12 cellular contexts compared by ENCODE assay signal in genomic region chr11:111416231-111416960, GRCh38. TPM values are rescaled to one million over a fixed set of nuclear protein-coding genes. Genes with fewer than 3 reads are reported as not detected.
DNase-seq lines count a peak whose midpoint lies in the region; ATAC-seq and TF ChIP-seq lines count a peak whose summit lies in the region.
"Had no signal": no experiment of that assay in that cellular context is flagged by ENCODE, and none has a peak within 500 bp of the region (broad histone marks: within the 10 kb centered on the region; RNA-seq: fewer than 3 reads in every experiment).

No MANE protein-coding gene starts in this region.

- H3K4me2 ChIP-seq in GM23338, result no peak overlapping the region
- H3K4me2 ChIP-seq in PC-9, result no peak overlapping the region

- H3K36me3 ChIP-seq in GM23338 (ENCODE audit: insufficient read depth) (no peaks in the 10 kb centered on the region), PC-9 (ENCODE audit: low read depth) (no peaks in the 10 kb centered on the region), gastrocnemius medialis (no peaks in the 10 kb centered on the region), upper lobe of right lung (no peaks in the 10 kb centered on the region)

- H3K4me3 Mint-ChIP-seq in GM23338 (no peak overlapping the region), nephron (no peak overlapping the region)

- H3K4me1 Mint-ChIP-seq in GM23338, result peaks cover 8% of the 10 kb centered on the region; the same call in 2 of the 3 replicates
- peaks cover 34% of the 10 kb centered on the region for H3K4me1 Mint-ChIP-seq in nephron

- H3F3A ChIP-seq in GM23338 (replicated peaks; ENCODE audit: low read depth) (no peaks in the 10 kb centered on the region), PC-9 (ENCODE audit: insufficient read depth, low read depth) (no peaks in the 10 kb centered on the region)

- peak overlapping the region; percentile 38; the same call in 1 of the 2 replicates for H2AFZ ChIP-seq in GM23338
- H2AFZ ChIP-seq in PC-9, result peak overlapping the region; percentile 29; the same call in 1 of the 2 replicates

- H3K9me3 Mint-ChIP-seq in GM23338 (no peaks in the 10 kb centered on the region), nephron (no peaks in the 10 kb centered on the region)

- DNase-seq in GM23338 (ENCODE audit: low spot score) (no peak), PC-9 (no peak), gastrocnemius medialis (no peak), Right ventricle myocardium superior (no peak), upper lobe of right lung (no peak), AG08395 (ENCODE audit: low spot score) (no peak)
- DNase-seq: COR-L47, NCI-H345, SHP77 treated with DMSO at 0.1 percent for 48 hours had no signal

- no peaks in the 10 kb centered on the region for H3K27me3 ChIP-seq in GM23338 (ENCODE audit: insufficient read depth)
- H3K27me3 ChIP-seq in PC-9 (ENCODE audit: insufficient read depth, low read depth), result no peaks in the 10 kb centered on the region
- H3K27me3 ChIP-seq in gastrocnemius medialis, result no peaks in the 10 kb centered on the region
- no peaks in the 10 kb centered on the region for H3K27me3 ChIP-seq in upper lobe of right lung

- TF ChIP-seq POLR2A in GM18505 (IDR thresholded peaks at IDR 0.05; ENCODE audit: borderline replicate concordance, extremely low read depth, insufficient read depth, insufficient read length) (peak; percentile 42), gastrocnemius medialis (IDR thresholded peaks at IDR 0.05) (no peak)

- H3K79me2 ChIP-seq in GM23338 (replicated peaks; ENCODE audit: insufficient read depth) (no peaks in the 10 kb centered on the region), PC-9 (ENCODE audit: low read depth) (no peaks in the 10 kb centered on the region)

- H3K4me1 ChIP-seq in GM23338 (ENCODE audit: insufficient read depth), result no peaks in the 10 kb centered on the region
- H3K4me1 ChIP-seq in PC-9 (replicated peaks; ENCODE audit: insufficient read depth), result no peaks in the 10 kb centered on the region
- peaks cover 16 to 23% of the 10 kb centered on the region in 2 donors for H3K4me1 ChIP-seq in gastrocnemius medialis
- peaks cover 21% of the 10 kb centered on the region for H3K4me1 ChIP-seq in upper lobe of right lung

- TF ChIP-seq CTCF in GM23338 (conservative IDR thresholded peaks at IDR 0.05; ENCODE audit: low read depth in 2 of 2) (no peak), PC-9 (conservative IDR thresholded peaks at IDR 0.05) (no peak), nephron (IDR thresholded peaks at IDR 0.05; ENCODE audit: unreplicated experiment in 3 of 3) (no peak), gastrocnemius medialis (IDR thresholded peaks at IDR 0.05 in 4 of 5, conservative IDR thresholded peaks at IDR 0.05 in 1 of 5) (no peak), upper lobe of right lung (IDR thresholded peaks at IDR 0.05) (no peak)

- in situ Hi-C loops in gastrocnemius medialis (cut with MboI; ENCODE audit: low sequenced_read_pairs in 4 of 4), result no loop called here

- H3K9me3 ChIP-seq in PC-9 (ENCODE audit: insufficient read depth, low read depth) (no peaks in the 10 kb centered on the region), gastrocnemius medialis (no peaks in the 10 kb centered on the region), upper lobe of right lung (no peaks in the 10 kb centered on the region)

- H3K36me3 Mint-ChIP-seq in GM23338 (ENCODE audit: low read depth) (no peaks in the 10 kb centered on the region), nephron (ENCODE audit: low read depth) (no peaks in the 10 kb centered on the region)

- CTCF ChIA-PET in PC-9 (lab: Charles Lee), result no interaction called here

- H4K20me1 ChIP-seq in GM23338 (replicated peaks; ENCODE audit: insufficient read depth) (no peaks in the 10 kb centered on the region), PC-9 (ENCODE audit: insufficient read depth) (no peaks in the 10 kb centered on the region)

- intact Hi-C loops in PC-9 (cut with micrococcal nuclease; ENCODE audit: unreplicated experiment), result no loop called here
- intact Hi-C loops in gastrocnemius medialis (cut with DNase I; ENCODE audit: low total_unique reads), result no loop called here
- intact Hi-C loops in Right ventricle myocardium superior (cut with DNase I), result no loop called here
- intact Hi-C loops in upper lobe of right lung (cut with DNase I), result no loop called here

- no TSS peak for BruUV-seq in PC-9 (replicated peaks; lab: Mats Ljungman, UMichigan)

- POLR2A ChIA-PET in PC-9 (lab: Charles Lee; ENCODE audit: unreplicated experiment), result no interaction called here

- H3K27ac ChIP-seq in GM23338 (ENCODE audit: low read depth) (no peak overlapping the region), PC-9 (no peak overlapping the region), gastrocnemius medialis (peak overlapping the region in 1 of 4 donors; percentile 54), upper lobe of right lung (no peak overlapping the region)

- H3K9me2 ChIP-seq in GM23338 (ENCODE audit: insufficient read depth), result peaks cover 12% of the 10 kb centered on the region; the same call in 1 of the 2 replicates
- H3K9me2 ChIP-seq in PC-9 (ENCODE audit: insufficient read depth), result no peaks in the 10 kb centered on the region

- no peak overlapping the region for H3K27ac Mint-ChIP-seq in GM23338
- H3K27ac Mint-ChIP-seq in nephron, result peak overlapping the region; percentile 5 to 91 (median 57)

- H3K4me3 ChIP-seq in GM23338 (no peak overlapping the region), PC-9 (no peak overlapping the region), gastrocnemius medialis (no peak overlapping the region), upper lobe of right lung (no peak overlapping the region)

- ATAC-seq in GM18505 (IDR thresholded peaks at IDR 0.05; ENCODE audit: unreplicated experiment) (no peak), GM23338 (no peak), gastrocnemius medialis (no peak), Right ventricle myocardium superior (ENCODE audit: poor library complexity) (no peak), upper lobe of right lung (no peak)

- H3K27me3 Mint-ChIP-seq in GM23338 (ENCODE audit: insufficient read depth, low read depth, poor library complexity), result peaks cover 3% of the 10 kb centered on the region
- peaks cover 21% of the 10 kb centered on the region for H3K27me3 Mint-ChIP-seq in nephron (ENCODE audit: low read depth)

TF ChIP-seq in GM23338, 12 proteins besides CTCF, POLR2A, EP300 and RAD21 (continues in another document):
- no peak for TF ChIP-seq JUNB (IDR thresholded peaks at IDR 0.05; ENCODE audit: unreplicated experiment)
- no peak for TF ChIP-seq ZNF331 (CRISPR knock-in tag; IDR thresholded peaks at IDR 0.05; ENCODE audit: low read depth)
- TF ChIP-seq REST (IDR thresholded peaks at IDR 0.05; ENCODE audit: unreplicated experiment), result no peak
- no peak for TF ChIP-seq CREB1 (CRISPR knock-in tag; IDR thresholded peaks at IDR 0.05; ENCODE audit: low read depth)
- no peak for TF ChIP-seq ETS1 (IDR thresholded peaks at IDR 0.05)
- TF ChIP-seq EZH2 (IDR thresholded peaks at IDR 0.05; ENCODE audit: low read depth, unreplicated experiment), result no peak
- no peak for TF ChIP-seq EZH2phosphoT487 (IDR thresholded peaks at IDR 0.05; ENCODE audit: unreplicated experiment)
- no peak for TF ChIP-seq NANOG (IDR thresholded peaks at IDR 0.05; ENCODE audit: borderline replicate concordance)
- no peak for TF ChIP-seq ZNF114 (CRISPR knock-in tag; IDR thresholded peaks at IDR 0.05)
- no peak for TF ChIP-seq POLR2AphosphoS5 (IDR thresholded peaks at IDR 0.05; ENCODE audit: low read depth)

RNA-seq across cellular contexts. Expression of gene POU2AF1, which starts 37.3 kb away (rescaled TPM):
- not detected in 2 replicates for total RNA-seq in GM23338 (2014; rRNA removed; shearing (Covaris generic))
- polyA plus RNA-seq in GM23338 (2016; fragmentation: Nextera tagmentation; extraction: Ambion mirVana), result not detected in 2 replicates
- 0.37 TPM in 1 of 2 replicates, not detected in the other for total RNA-seq in PC-9 (2021)
- under 1 TPM in 2 of 4 donors, not detected in 2; 0.29 to 0.78 TPM for total RNA-seq in gastrocnemius medialis
- total RNA-seq in Right ventricle myocardium superior, result 0.27 TPM
- 2.5 TPM for total RNA-seq in upper lobe of right lung
- total RNA-seq: epithelial cell of proximal tubule had no signal
